Comparison of ENCODE assay signal across 1 cellular context in the genomic region with DNA sequence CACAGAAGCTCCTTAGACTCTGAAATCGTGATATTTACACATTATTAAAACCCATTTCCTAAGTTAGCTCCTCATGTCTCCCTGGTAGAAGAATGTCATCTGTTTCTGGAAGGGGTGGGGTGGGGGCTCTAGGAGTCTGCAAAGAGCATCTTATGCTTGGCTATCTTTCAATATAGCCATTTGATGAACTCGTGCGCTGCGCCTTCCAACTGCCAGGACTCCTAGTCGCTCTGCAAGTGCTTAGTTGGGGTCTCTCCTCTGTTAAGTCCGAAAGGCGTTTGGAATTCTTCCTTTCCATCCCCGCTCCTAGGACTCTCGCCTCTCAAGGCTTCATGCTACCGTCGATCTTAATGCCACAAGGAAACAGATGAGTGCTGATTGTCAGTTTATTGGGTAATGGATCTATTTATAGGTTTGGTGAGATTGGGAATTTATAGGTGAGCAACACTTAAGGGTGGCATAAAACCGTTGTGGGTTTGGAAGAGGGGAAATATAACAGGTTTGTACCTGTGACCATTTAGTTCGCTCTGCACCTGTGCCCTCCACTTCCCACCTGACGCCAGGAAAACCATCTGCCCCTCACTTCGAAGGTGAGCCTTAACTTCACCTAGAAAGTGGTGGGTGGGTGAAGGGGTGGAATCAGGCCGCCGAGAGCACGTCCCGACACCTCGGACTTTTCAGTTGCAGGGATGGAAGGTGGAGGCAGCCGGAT.
TF ChIP-seq lines count a peak whose summit lies in the region.

No MANE protein-coding gene starts in this region.

TF ChIP-seq in GM23338, 12 proteins besides CTCF, POLR2A, EP300 and RAD21 (continued from another document):
- TF ChIP-seq, protein P1, sequence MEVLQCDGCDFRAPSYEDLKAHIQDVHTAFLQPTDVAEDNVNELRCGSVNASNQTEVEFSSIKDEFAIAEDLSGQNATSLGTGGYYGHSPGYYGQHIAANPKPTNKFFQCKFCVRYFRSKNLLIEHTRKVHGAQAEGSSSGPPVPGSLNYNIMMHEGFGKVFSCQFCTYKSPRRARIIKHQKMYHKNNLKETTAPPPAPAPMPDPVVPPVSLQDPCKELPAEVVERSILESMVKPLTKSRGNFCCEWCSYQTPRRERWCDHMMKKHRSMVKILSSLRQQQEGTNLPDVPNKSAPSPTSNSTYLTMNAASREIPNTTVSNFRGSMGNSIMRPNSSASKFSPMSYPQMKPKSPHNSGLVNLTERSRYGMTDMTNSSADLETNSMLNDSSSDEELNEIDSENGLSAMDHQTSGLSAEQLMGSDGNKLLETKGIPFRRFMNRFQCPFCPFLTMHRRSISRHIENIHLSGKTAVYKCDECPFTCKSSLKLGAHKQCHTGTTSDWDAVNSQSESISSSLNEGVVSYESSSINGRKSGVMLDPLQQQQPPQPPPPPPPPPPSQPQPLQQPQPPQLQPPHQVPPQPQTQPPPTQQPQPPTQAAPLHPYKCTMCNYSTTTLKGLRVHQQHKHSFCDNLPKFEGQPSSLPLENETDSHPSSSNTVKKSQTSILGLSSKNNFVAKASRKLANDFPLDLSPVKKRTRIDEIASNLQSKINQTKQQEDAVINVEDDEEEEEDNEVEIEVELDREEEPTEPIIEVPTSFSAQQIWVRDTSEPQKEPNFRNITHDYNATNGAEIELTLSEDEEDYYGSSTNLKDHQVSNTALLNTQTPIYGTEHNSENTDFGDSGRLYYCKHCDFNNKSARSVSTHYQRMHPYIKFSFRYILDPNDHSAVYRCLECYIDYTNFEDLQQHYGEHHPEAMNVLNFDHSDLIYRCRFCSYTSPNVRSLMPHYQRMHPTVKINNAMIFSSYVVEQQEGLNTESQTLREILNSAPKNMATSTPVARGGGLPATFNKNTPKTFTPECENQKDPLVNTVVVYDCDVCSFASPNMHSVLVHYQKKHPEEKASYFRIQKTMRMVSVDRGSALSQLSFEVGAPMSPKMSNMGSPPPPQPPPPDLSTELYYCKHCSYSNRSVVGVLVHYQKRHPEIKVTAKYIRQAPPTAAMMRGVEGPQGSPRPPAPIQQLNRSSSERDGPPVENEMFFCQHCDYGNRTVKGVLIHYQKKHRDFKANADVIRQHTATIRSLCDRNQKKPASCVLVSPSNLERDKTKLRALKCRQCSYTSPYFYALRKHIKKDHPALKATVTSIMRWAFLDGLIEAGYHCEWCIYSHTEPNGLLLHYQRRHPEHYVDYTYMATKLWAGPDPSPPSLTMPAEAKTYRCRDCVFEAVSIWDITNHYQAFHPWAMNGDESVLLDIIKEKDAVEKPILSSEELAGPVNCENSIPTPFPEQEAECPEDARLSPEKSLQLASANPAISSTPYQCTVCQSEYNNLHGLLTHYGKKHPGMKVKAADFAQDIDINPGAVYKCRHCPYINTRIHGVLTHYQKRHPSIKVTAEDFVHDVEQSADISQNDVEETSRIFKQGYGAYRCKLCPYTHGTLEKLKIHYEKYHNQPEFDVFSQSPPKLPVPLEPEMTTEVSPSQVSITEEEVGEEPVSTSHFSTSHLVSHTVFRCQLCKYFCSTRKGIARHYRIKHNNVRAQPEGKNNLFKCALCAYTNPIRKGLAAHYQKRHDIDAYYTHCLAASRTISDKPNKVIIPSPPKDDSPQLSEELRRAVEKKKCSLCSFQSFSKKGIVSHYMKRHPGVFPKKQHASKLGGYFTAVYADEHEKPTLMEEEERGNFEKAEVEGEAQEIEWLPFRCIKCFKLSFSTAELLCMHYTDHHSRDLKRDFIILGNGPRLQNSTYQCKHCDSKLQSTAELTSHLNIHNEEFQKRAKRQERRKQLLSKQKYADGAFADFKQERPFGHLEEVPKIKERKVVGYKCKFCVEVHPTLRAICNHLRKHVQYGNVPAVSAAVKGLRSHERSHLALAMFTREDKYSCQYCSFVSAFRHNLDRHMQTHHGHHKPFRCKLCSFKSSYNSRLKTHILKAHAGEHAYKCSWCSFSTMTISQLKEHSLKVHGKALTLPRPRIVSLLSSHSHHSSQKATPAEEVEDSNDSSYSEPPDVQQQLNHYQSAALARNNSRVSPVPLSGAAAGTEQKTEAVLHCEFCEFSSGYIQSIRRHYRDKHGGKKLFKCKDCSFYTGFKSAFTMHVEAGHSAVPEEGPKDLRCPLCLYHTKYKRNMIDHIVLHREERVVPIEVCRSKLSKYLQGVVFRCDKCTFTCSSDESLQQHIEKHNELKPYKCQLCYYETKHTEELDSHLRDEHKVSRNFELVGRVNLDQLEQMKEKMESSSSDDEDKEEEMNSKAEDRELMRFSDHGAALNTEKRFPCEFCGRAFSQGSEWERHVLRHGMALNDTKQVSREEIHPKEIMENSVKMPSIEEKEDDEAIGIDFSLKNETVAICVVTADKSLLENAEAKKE (CRISPR knock-in tag; IDR thresholded peaks at IDR 0.05): no peak
- TF ChIP-seq ZNF114 (CRISPR knock-in tag; IDR thresholded peaks at IDR 0.05): no peak
- TF ChIP-seq POLR2AphosphoS5 (IDR thresholded peaks at IDR 0.05; ENCODE audit: low read depth): no peak
- no peak for TF ChIP-seq EZH2phosphoT487 (IDR thresholded peaks at IDR 0.05; ENCODE audit: unreplicated experiment)
- TF ChIP-seq NANOG (IDR thresholded peaks at IDR 0.05; ENCODE audit: borderline replicate concordance): no peak
